1 cellular context compared by ENCODE assay signal in the genomic region with DNA sequence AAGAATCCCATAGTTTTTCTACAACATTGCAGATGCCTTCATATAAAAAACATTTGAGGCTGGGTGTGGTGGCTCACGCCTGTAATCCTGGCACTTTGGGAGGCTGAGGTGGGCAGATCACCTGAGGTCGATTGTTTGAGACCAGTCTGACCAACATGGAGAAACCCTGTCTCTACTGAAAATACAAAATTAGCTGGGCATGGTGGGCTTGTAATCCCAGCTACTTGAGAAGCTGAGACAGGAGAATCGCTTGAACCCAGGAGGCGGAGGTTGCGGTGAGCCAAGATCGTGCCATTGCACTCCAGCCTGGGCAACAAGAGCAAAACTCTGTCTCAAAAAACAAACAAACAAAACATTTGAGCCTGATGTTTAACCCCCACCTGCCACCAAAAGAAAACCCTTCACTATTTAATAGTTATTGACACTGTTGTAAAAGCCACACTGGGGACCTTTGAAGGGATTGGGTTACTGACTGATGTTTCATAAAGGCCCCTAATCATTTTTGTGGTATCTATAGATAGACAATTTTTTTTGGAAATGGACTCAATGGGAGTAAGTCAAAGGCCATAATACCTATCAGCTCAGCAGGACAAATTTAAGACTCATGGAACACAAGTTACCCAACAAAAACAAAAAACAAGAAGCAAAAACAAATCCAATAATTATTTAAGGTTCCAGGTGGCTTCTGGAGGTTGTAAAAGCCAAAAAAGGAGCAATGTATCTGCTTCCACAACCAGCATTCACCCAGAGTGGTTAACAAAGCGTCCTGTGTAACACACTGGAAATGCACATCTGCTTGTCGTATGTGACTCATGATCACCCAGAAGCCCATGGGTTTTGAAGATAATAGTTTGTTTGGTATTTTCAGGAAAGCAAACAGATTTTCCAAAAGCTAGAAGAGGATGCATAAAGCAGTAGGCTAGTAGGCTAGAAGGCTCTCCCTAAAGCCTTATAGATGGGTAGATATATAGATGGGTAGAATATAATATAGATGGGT.
TF ChIP-seq lines count a peak whose summit lies in the region.

No MANE protein-coding gene starts in this region.

TF ChIP-seq in K562, 482 proteins besides CTCF, POLR2A, EP300 and RAD21 (continued from another document and continues in another):
- TF ChIP-seq MLLT1 (IDR thresholded peaks at IDR 0.05) (peak; percentile 45 to 92; a peak in 2 of 4 replicates), ZBTB8A (IDR thresholded peaks at IDR 0.05; ENCODE audit: partially characterized antibody) (no peak), FOXM1 (IDR thresholded peaks at IDR 0.05; ENCODE audit: low read depth) (no peak), FOXM1 (CRISPR knock-in tag; IDR thresholded peaks at IDR 0.05; ENCODE audit: low read depth) (no peak), NFE2 (IDR thresholded peaks at IDR 0.05; ENCODE audit: low read depth) (0 out of 2 replicates have a peak, but pooled peaks have one; percentile 8), ZKSCAN8 (CRISPR knock-in tag; IDR thresholded peaks at IDR 0.05) (no peak; the same call in 1 of the 2 replicates), ZNF586 (CRISPR knock-in tag; conservative IDR thresholded peaks at IDR 0.05) (no peak), ZFX (CRISPR knock-in tag; IDR thresholded peaks at IDR 0.05) (no peak), TRIM25 (IDR thresholded peaks at IDR 0.05; ENCODE audit: borderline replicate concordance) (no peak), ZNF584 (CRISPR knock-in tag; IDR thresholded peaks at IDR 0.05; ENCODE audit: low read depth) (peak; percentile 6; the same call in 1 of the 2 replicates), ZNF79 (CRISPR knock-in tag; IDR thresholded peaks at IDR 0.05; ENCODE audit: low read depth) (peak; percentile 60; the same call in 1 of the 2 replicates), TEAD2 (tag; IDR thresholded peaks at IDR 0.05) (no peak), GTF2F1 (IDR thresholded peaks at IDR 0.05; ENCODE audit: low read depth, low read length) (no peak), ZNF311 (CRISPR knock-in tag; IDR thresholded peaks at IDR 0.05) (no peak; the same call in 1 of the 2 replicates), POLR3G (IDR thresholded peaks at IDR 0.05; ENCODE audit: extremely low read depth, insufficient read length, insufficient replicate concordance) (no peak), CEBPG (CRISPR knock-in tag; IDR thresholded peaks at IDR 0.05) (peak; percentile 23; the same call in 1 of the 2 replicates), CEBPG (tag; conservative IDR thresholded peaks at IDR 0.05 in 1 of 2, IDR thresholded peaks at IDR 0.05 in 1 of 2) (peak in 1 of 2 experiments; percentile 10; a peak in 1 of 4 replicates), ZBTB11 (CRISPR knock-in tag; IDR thresholded peaks at IDR 0.05) (peak in 1 of 3 experiments; percentile 21; a peak in 1 of 6 replicates), CBX5 (IDR thresholded peaks at IDR 0.05; ENCODE audit: borderline replicate concordance, low read depth) (no peak), DACH1 (IDR thresholded peaks at IDR 0.05; ENCODE audit: partially characterized antibody) (no peak), CTCFL (IDR thresholded peaks at IDR 0.05; ENCODE audit: borderline replicate concordance, insufficient read depth, low read depth, low read length, poor library complexity, severe bottlenecking) (no peak), PPARD (CRISPR knock-in tag; IDR thresholded peaks at IDR 0.05) (no peak), SMAD1 (IDR thresholded peaks at IDR 0.05; ENCODE audit: low read depth, low read length, partially characterized antibody) (no peak), HDAC6 (IDR thresholded peaks at IDR 0.05; ENCODE audit: low read depth, low read length) (no peak), PHF21A (IDR thresholded peaks at IDR 0.05; ENCODE audit: borderline replicate concordance, low read depth) (no peak), HDAC2 (IDR thresholded peaks at IDR 0.05) (0 out of 2 replicates have a peak, but pooled peaks have one; percentile 11), JUN (IDR thresholded peaks at IDR 0.05; ENCODE audit: borderline replicate concordance, low read depth, low read length) (no peak), JUN (CRISPR knock-in tag; IDR thresholded peaks at IDR 0.05; ENCODE audit: borderline replicate concordance) (0 out of 2 replicates have a peak, but pooled peaks have one; percentile 20), ZFP1 (CRISPR knock-in tag; IDR thresholded peaks at IDR 0.05) (no peak), KHSRP (IDR thresholded peaks at IDR 0.05) (no peak), GATAD2A (IDR thresholded peaks at IDR 0.05) (no peak; the same call in 1 of the 2 replicates), LEF1 (IDR thresholded peaks at IDR 0.05) (no peak), ZBTB7A (IDR thresholded peaks at IDR 0.05; ENCODE audit: borderline replicate concordance, control insufficient read depth, low read depth, low read length) (no peak), NONO (IDR thresholded peaks at IDR 0.05; ENCODE audit: low read depth in 2 of 2, low read length in 1 of 2) (no peak), MNT (conservative IDR thresholded peaks at IDR 0.05) (0 out of 4 replicates have a peak, but pooled peaks of 1 of the 2 experiments have one; percentile 27), HEY1 (CRISPR knock-in tag; IDR thresholded peaks at IDR 0.05; ENCODE audit: borderline replicate concordance) (no peak), ZNF197 (CRISPR knock-in tag; IDR thresholded peaks at IDR 0.05; ENCODE audit: low read depth) (peak; percentile 35; the same call in 1 of the 2 replicates)
- TF ChIP-seq, protein P1, sequence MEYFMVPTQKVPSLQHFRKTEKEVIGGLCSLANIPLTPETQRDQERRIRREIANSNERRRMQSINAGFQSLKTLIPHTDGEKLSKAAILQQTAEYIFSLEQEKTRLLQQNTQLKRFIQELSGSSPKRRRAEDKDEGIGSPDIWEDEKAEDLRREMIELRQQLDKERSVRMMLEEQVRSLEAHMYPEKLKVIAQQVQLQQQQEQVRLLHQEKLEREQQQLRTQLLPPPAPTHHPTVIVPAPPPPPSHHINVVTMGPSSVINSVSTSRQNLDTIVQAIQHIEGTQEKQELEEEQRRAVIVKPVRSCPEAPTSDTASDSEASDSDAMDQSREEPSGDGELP (CRISPR knock-in tag; IDR thresholded peaks at IDR 0.05; ENCODE audit: borderline replicate concordance) = peak; percentile 72
- TF ChIP-seq, protein P2, sequence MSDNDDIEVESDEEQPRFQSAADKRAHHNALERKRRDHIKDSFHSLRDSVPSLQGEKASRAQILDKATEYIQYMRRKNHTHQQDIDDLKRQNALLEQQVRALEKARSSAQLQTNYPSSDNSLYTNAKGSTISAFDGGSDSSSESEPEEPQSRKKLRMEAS (CRISPR knock-in tag; IDR thresholded peaks at IDR 0.05) = no peak
- TF ChIP-seq, protein P3, sequence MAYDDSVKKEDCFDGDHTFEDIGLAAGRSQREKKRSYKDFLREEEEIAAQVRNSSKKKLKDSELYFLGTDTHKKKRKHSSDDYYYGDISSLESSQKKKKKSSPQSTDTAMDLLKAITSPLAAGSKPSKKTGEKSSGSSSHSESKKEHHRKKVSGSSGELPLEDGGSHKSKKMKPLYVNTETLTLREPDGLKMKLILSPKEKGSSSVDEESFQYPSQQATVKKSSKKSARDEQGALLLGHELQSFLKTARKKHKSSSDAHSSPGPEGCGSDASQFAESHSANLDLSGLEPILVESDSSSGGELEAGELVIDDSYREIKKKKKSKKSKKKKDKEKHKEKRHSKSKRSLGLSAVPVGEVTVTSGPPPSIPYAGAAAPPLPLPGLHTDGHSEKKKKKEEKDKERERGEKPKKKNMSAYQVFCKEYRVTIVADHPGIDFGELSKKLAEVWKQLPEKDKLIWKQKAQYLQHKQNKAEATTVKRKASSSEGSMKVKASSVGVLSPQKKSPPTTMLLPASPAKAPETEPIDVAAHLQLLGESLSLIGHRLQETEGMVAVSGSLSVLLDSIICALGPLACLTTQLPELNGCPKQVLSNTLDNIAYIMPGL (CRISPR knock-in tag; IDR thresholded peaks at IDR 0.05) = no peak
- TF ChIP-seq, protein P4, sequence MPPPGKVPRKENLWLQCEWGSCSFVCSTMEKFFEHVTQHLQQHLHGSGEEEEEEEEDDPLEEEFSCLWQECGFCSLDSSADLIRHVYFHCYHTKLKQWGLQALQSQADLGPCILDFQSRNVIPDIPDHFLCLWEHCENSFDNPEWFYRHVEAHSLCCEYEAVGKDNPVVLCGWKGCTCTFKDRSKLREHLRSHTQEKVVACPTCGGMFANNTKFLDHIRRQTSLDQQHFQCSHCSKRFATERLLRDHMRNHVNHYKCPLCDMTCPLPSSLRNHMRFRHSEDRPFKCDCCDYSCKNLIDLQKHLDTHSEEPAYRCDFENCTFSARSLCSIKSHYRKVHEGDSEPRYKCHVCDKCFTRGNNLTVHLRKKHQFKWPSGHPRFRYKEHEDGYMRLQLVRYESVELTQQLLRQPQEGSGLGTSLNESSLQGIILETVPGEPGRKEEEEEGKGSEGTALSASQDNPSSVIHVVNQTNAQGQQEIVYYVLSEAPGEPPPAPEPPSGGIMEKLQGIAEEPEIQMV (tag; conservative IDR thresholded peaks at IDR 0.05; ENCODE audit: low read depth) = 0 out of 2 replicates have a peak, but pooled peaks have one; percentile 29
- TF ChIP-seq, protein P5, sequence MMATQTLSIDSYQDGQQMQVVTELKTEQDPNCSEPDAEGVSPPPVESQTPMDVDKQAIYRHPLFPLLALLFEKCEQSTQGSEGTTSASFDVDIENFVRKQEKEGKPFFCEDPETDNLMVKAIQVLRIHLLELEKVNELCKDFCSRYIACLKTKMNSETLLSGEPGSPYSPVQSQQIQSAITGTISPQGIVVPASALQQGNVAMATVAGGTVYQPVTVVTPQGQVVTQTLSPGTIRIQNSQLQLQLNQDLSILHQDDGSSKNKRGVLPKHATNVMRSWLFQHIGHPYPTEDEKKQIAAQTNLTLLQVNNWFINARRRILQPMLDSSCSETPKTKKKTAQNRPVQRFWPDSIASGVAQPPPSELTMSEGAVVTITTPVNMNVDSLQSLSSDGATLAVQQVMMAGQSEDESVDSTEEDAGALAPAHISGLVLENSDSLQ (IDR thresholded peaks at IDR 0.05) = no peak
